In genomic region chr17:38881600-38882191, GRCh38 we compare ENCODE assay signal across 8 cellular contexts. TPM values are rescaled to one million over a fixed set of nuclear protein-coding genes. Genes with fewer than 3 reads are reported as not detected.
DNase-seq lines count a peak whose midpoint lies in the region; ATAC-seq and TF ChIP-seq lines count a peak whose summit lies in the region.

No MANE protein-coding gene starts in this region.

- peaks cover 4% of the 10 kb centered on the region for H3K27me3 Mint-ChIP-seq in activated naive CD4-positive, alpha-beta T cell treated with anti-CD3 and anti-CD28 coated beads, Interleukin-2, amount 10 ng/mL, durations not matched to agents 7 days and 5 days

- CTCF ChIA-PET in activated naive CD4-positive, alpha-beta T cell treated with anti-CD3 and anti-CD28 coated beads, Interleukin-2, amount 10 ng/mL, durations not matched to agents 7 days and 5 days (lab: Charles Lee): interaction anchor here (0.5 to 3.5 kb wide), 4 partner anchors 9 to 13 kb away, joined by 3 to 14 read pairs (median 6); no protein-coding TSS in a partner anchor

- no peak for ATAC-seq in HG02798 (IDR thresholded peaks at IDR 0.05; ENCODE audit: poor library complexity, unreplicated experiment)
- ATAC-seq in GM18519 (IDR thresholded peaks at IDR 0.05; ENCODE audit: low FRiP score, unreplicated experiment): no peak

- H3K4me1 Mint-ChIP-seq in activated naive CD4-positive, alpha-beta T cell treated with anti-CD3 and anti-CD28 coated beads, Interleukin-2, amount 10 ng/mL, durations not matched to agents 7 days and 5 days: peaks cover 94% of the 10 kb centered on the region

- peak overlapping the region; percentile 26 for H3K4me3 Mint-ChIP-seq in activated naive CD4-positive, alpha-beta T cell treated with anti-CD3 and anti-CD28 coated beads, Interleukin-2, amount 10 ng/mL, durations not matched to agents 7 days and 5 days

- H3K9me3 Mint-ChIP-seq in activated naive CD4-positive, alpha-beta T cell treated with anti-CD3 and anti-CD28 coated beads, Interleukin-2, amount 10 ng/mL, durations not matched to agents 7 days and 5 days: no peaks in the 10 kb centered on the region

- H3K4me1 ChIP-seq in HUES6 (ENCODE audit: control insufficient read depth, insufficient read depth, low read length) (peaks cover 86% of the 10 kb centered on the region), right atrium auricular region (peaks cover 0 to 99% of the 10 kb centered on the region in 2 donors), spleen (peaks cover 73 to 100% (median 98%) of the 10 kb centered on the region in 6 donors)

- H3K9ac ChIP-seq in HUES6 (ENCODE audit: low read length): no peak overlapping the region

- intact Hi-C loops in spleen (cut with DNase I; ENCODE audit: low total_unique reads): no loop called here

- no peak for TF ChIP-seq POLR2A in spleen (IDR thresholded peaks at IDR 0.05)

- H3K36me3 Mint-ChIP-seq in activated naive CD4-positive, alpha-beta T cell treated with anti-CD3 and anti-CD28 coated beads, Interleukin-2, amount 10 ng/mL, durations not matched to agents 7 days and 5 days: peaks cover 72% of the 10 kb centered on the region

- 32 to 47% (median 44%) methylated on average over 4 to 8 of the region's 8 CpGs for WGBS in spleen, 5 donors

- H3K36me3 ChIP-seq in HUES6 (ENCODE audit: control insufficient read depth, insufficient read depth, low read length): peaks cover 26% of the 10 kb centered on the region
- H3K36me3 ChIP-seq in right atrium auricular region: peaks cover 19% of the 10 kb centered on the region
- H3K36me3 ChIP-seq in spleen: peaks cover 0 to 89% (median 48%) of the 10 kb centered on the region in 6 donors

- TF ChIP-seq CTCF in 22Rv1 (IDR thresholded peaks at IDR 0.05): no peak
- TF ChIP-seq CTCF in right atrium auricular region (IDR thresholded peaks at IDR 0.05): no peak
- no peak for TF ChIP-seq CTCF in spleen (IDR thresholded peaks at IDR 0.05 in 8 of 11, conservative IDR thresholded peaks at IDR 0.05 in 3 of 11)

- DNase-seq in activated naive CD4-positive, alpha-beta T cell treated with anti-CD3 and anti-CD28 coated beads, Interleukin-2, amount 10 ng/mL, durations not matched to agents 7 days and 5 days: peak; percentile 56
- DNase-seq in right atrium auricular region (ENCODE audit: low spot score) (peak; percentile 80), spleen (no peak), NCI-H2171 (lab: John Stamatoyannopoulos, UW) (no peak)

- H3K27ac Mint-ChIP-seq in activated naive CD4-positive, alpha-beta T cell treated with anti-CD3 and anti-CD28 coated beads, Interleukin-2, amount 10 ng/mL, durations not matched to agents 7 days and 5 days: peak overlapping the region; percentile 94

- H3K9me3 ChIP-seq in HUES6 (ENCODE audit: control insufficient read depth, insufficient read depth, low read depth, low read length) (no peaks in the 10 kb centered on the region), right atrium auricular region (no peaks in the 10 kb centered on the region), spleen (no peaks in the 10 kb centered on the region)

- H3K4me3 ChIP-seq in HUES6 (ENCODE audit: low read depth, low read length) (no peak overlapping the region), right atrium auricular region (no peak overlapping the region), spleen (no peak overlapping the region)

- H3K27me3 ChIP-seq in HUES6 (ENCODE audit: control insufficient read depth, insufficient read depth, low read length) (no peaks in the 10 kb centered on the region), right atrium auricular region (no peaks in the 10 kb centered on the region), spleen (replicated peaks in 1 of 7) (no peaks in the 10 kb centered on the region)

- H3K27ac ChIP-seq in 22Rv1: peak overlapping the region; percentile 17; the same call in 1 of the 2 replicates
- peak overlapping the region; percentile 44 for H3K27ac ChIP-seq in HUES6 (ENCODE audit: low read depth, low read length)
- peak overlapping the region; percentile 43 to 57 for H3K27ac ChIP-seq in right atrium auricular region
- H3K27ac ChIP-seq in spleen: peak overlapping the region in 7 of 8 donors; percentile 3 to 84 (median 52)

RNA-seq across cellular contexts. Expression of gene LASP1, which starts 11.8 kb away (rescaled TPM):
- total RNA-seq in right atrium auricular region (10 to 100 TPM; 34.2 to 65.4 TPM), spleen (100 to 1,000 TPM; 117 to 196 (median 154) TPM)
- polyA plus RNA-seq in spleen: 10 to 100 TPM; 38.8 to 84.3 (median 45.6) TPM

RNA-seq across cellular contexts. Expression of gene RPL23, which starts 28.2 kb away (rescaled TPM):
- total RNA-seq in right atrium auricular region (100 to 1,000 TPM; 640 to 985 TPM), spleen (1,000 to 10,000 TPM; 1,006 to 1,826 (median 1,444) TPM)
- 1,000 to 10,000 TPM; 5,045 to 6,883 (median 6,622) TPM for polyA plus RNA-seq in spleen

RNA-seq across cellular contexts. Expression of gene CWC25, which starts 56.6 kb away (rescaled TPM):
- total RNA-seq in right atrium auricular region (1 to 10 TPM; 9.0 to 9.5 TPM), spleen (10 to 100 TPM; 23.6 to 32.8 (median 28.3) TPM)
- 10 to 100 TPM; 14.7 to 26.7 (median 25.1) TPM for polyA plus RNA-seq in spleen

Comparison
In these comparisons a context has a peak if more than half of its experiments do, and no peak if none do; other contexts are left out.
1. DNase-seq: peak in activated naive CD4-positive, alpha-beta T cell treated with anti-CD3 and anti-CD28 coated beads, Interleukin-2, amount 10 ng/mL, durations not matched to agents 7 days and 5 days (single experiment) and right atrium auricular region (single experiment); none in spleen (single experiment) and NCI-H2171 (single experiment).
2. Peak in every context shown above with its lines, with median percentiles within 50 percentile points of each other: H3K27ac ChIP-seq.